10 cellular contexts compared by ENCODE assay signal in the genomic region with DNA sequence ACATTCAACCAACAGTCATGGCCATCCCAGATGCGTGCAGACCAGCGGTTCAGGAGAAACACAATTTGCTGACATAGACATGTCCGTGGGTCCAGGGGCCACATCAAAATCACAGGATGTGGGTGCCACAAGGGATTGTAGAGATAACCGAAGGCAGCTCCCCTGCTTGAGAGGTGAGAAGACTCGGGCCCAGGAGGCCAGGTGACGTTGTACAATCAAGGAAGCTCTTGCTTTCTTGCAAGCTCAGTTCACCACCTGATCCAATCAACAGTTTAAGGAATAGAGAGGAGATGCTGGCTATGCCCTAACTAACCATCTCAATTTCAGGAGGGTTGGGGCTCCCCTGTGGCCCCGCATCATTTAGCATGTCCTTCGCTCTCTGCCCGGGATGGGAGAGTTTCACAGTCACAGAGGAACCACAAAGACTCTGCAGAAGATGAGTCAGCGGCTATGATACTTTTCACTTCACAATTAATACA. TPM values are rescaled to one million over a fixed set of nuclear protein-coding genes. Genes with fewer than 3 reads are reported as not detected.
A peak's percentile ranks its signal among the peaks of the same experiment; 100 is the strongest.
DNase-seq lines count a peak whose midpoint lies in the region; ATAC-seq and TF ChIP-seq lines count a peak whose summit lies in the region.
"Had no signal": no experiment of that assay in that cellular context is flagged by ENCODE, and none has a peak within 500 bp of the region (broad histone marks: within the 10 kb centered on the region; RNA-seq: fewer than 3 reads in every experiment).

No MANE protein-coding gene starts in this region.

- H3K36me3 ChIP-seq in vagina: no peaks in the 10 kb centered on the region

- H3K4me3 ChIP-seq in vagina: no peak overlapping the region

- no peak overlapping the region for H3K27ac ChIP-seq in vagina

- no peaks in the 10 kb centered on the region for H3K27me3 ChIP-seq in vagina

- intact Hi-C loops in activated CD4-positive, alpha-beta T cell treated with anti-CD3 and anti-CD28 coated beads, Interleukin-2, amount 10 ng/mL, durations not matched to agents 24 days and 14 days (cut with micrococcal nuclease): loop anchor here (1.0 kb wide), 1 partner anchor 8 kb away; no protein-coding TSS in a partner anchor
- intact Hi-C loops in vagina (cut with DNase I): no loop called here

- peaks cover 94% of the 10 kb centered on the region for H3K36me3 Mint-ChIP-seq in activated CD4-positive, alpha-beta T cell treated with anti-CD3 and anti-CD28 coated beads, Interleukin-2, amount 10 ng/mL, durations not matched to agents 24 days and 14 days (ENCODE audit: low read depth)
- peaks cover 23% of the 10 kb centered on the region for H3K36me3 Mint-ChIP-seq in natural killer cell treated with Interleukin-12 subunit alpha and Interleukin-12 subunit beta and Interleukin-15 and Interleukin-18, amount 100 ng/mL, for 72 hours
- peaks cover 4% of the 10 kb centered on the region for H3K36me3 Mint-ChIP-seq in chondrocyte (ENCODE audit: low read depth)

- peak overlapping the region; percentile 92 for H3K27ac Mint-ChIP-seq in activated CD4-positive, alpha-beta T cell treated with anti-CD3 and anti-CD28 coated beads, Interleukin-2, amount 10 ng/mL, durations not matched to agents 24 days and 14 days
- H3K27ac Mint-ChIP-seq in natural killer cell treated with Interleukin-12 subunit alpha and Interleukin-12 subunit beta and Interleukin-15 and Interleukin-18, amount 100 ng/mL, for 72 hours: peak overlapping the region; percentile 74 to 78
- no peak overlapping the region for H3K27ac Mint-ChIP-seq in chondrocyte (ENCODE audit: unreplicated experiment)

- TF ChIP-seq POLR2A in vagina (IDR thresholded peaks at IDR 0.05): no peak

- DNase-seq in activated CD4-positive, alpha-beta T cell treated with anti-CD3 and anti-CD28 coated beads, Interleukin-2, amount 10 ng/mL, durations not matched to agents 24 days and 14 days: peak; percentile 88
- no peak for DNase-seq in natural killer cell treated with Interleukin-12 subunit alpha and Interleukin-12 subunit beta and Interleukin-15 and Interleukin-18, amount 100 ng/mL, for 72 hours (ENCODE audit: low spot score)
- no peak for DNase-seq in LoVo (ENCODE audit: low spot score)
- no peak for DNase-seq in vagina (ENCODE audit: extremely low spot score in 2 of 2)
- DNase-seq in chondrocyte (ENCODE audit: low spot score): no peak
- DNase-seq in hippocampal formation (lab: John Stamatoyannopoulos, UW): no peak
- DNase-seq: kidney glomerular epithelial cell had no signal

- peaks cover 12% of the 10 kb centered on the region for H3K9me3 Mint-ChIP-seq in activated CD4-positive, alpha-beta T cell treated with anti-CD3 and anti-CD28 coated beads, Interleukin-2, amount 10 ng/mL, durations not matched to agents 24 days and 14 days
- no peaks in the 10 kb centered on the region for H3K9me3 Mint-ChIP-seq in natural killer cell treated with Interleukin-12 subunit alpha and Interleukin-12 subunit beta and Interleukin-15 and Interleukin-18, amount 100 ng/mL, for 72 hours
- peaks cover 17% of the 10 kb centered on the region for H3K9me3 Mint-ChIP-seq in chondrocyte (ENCODE audit: low read depth)

- ATAC-seq in GM18870 (IDR thresholded peaks at IDR 0.05; ENCODE audit: unreplicated experiment): peak; percentile 62
- peak; percentile 53 for ATAC-seq in HG02798 (IDR thresholded peaks at IDR 0.05; ENCODE audit: poor library complexity, unreplicated experiment)
- ATAC-seq in natural killer cell treated with Interleukin-12 subunit alpha and Interleukin-12 subunit beta and Interleukin-15 and Interleukin-18, amount 100 ng/mL, for 72 hours: peak; percentile 66 to 68

- no peaks in the 10 kb centered on the region for H3K27me3 Mint-ChIP-seq in activated CD4-positive, alpha-beta T cell treated with anti-CD3 and anti-CD28 coated beads, Interleukin-2, amount 10 ng/mL, durations not matched to agents 24 days and 14 days
- peaks cover 19 to 35% of the 10 kb centered on the region in 2 donors for H3K27me3 Mint-ChIP-seq in natural killer cell treated with Interleukin-12 subunit alpha and Interleukin-12 subunit beta and Interleukin-15 and Interleukin-18, amount 100 ng/mL, for 72 hours
- H3K27me3 Mint-ChIP-seq in chondrocyte (ENCODE audit: low read depth): peaks cover 53% of the 10 kb centered on the region

- peak overlapping the region; percentile 79 for H3K4me3 Mint-ChIP-seq in activated CD4-positive, alpha-beta T cell treated with anti-CD3 and anti-CD28 coated beads, Interleukin-2, amount 10 ng/mL, durations not matched to agents 24 days and 14 days
- H3K4me3 Mint-ChIP-seq in natural killer cell treated with Interleukin-12 subunit alpha and Interleukin-12 subunit beta and Interleukin-15 and Interleukin-18, amount 100 ng/mL, for 72 hours: peak overlapping the region; percentile 85
- H3K4me3 Mint-ChIP-seq in chondrocyte (ENCODE audit: unreplicated experiment): no peak overlapping the region

- no peaks in the 10 kb centered on the region for H3K9me3 ChIP-seq in vagina

- TF ChIP-seq CTCF in vagina (IDR thresholded peaks at IDR 0.05): no peak
- no peak for TF ChIP-seq CTCF in chondrocyte (IDR thresholded peaks at IDR 0.05)

- peaks cover 79% of the 10 kb centered on the region for H3K4me1 Mint-ChIP-seq in activated CD4-positive, alpha-beta T cell treated with anti-CD3 and anti-CD28 coated beads, Interleukin-2, amount 10 ng/mL, durations not matched to agents 24 days and 14 days
- peaks cover 67 to 87% of the 10 kb centered on the region in 2 donors for H3K4me1 Mint-ChIP-seq in natural killer cell treated with Interleukin-12 subunit alpha and Interleukin-12 subunit beta and Interleukin-15 and Interleukin-18, amount 100 ng/mL, for 72 hours (ENCODE audit: low read depth in 2 of 2)
- no peaks in the 10 kb centered on the region for H3K4me1 Mint-ChIP-seq in chondrocyte (ENCODE audit: low read depth)

- H3K4me1 ChIP-seq in vagina: no peaks in the 10 kb centered on the region

RNA-seq across cellular contexts. Expression of a gene that starts 19.5 kb away (rescaled TPM):
- total RNA-seq in activated CD4-positive, alpha-beta T cell treated with anti-CD3 and anti-CD28 coated beads, Interleukin-2, amount 10 ng/mL, durations not matched to agents 24 days and 14 days: 61.4 and 65.7 TPM in 2 replicates
- total RNA-seq in natural killer cell treated with Interleukin-12 subunit alpha and Interleukin-12 subunit beta and Interleukin-15 and Interleukin-18, amount 100 ng/mL, for 72 hours: 1 to 10 TPM; 1.7 to 9.2 TPM
- total RNA-seq in vagina: 6.4 TPM
- not detected in 3 replicates for total RNA-seq in chondrocyte
- total RNA-seq: renal cortical epithelial cell had no signal

RNA-seq across cellular contexts. Expression of a gene that starts 27.4 kb away (rescaled TPM):
- 56.9 and 58.7 TPM in 2 replicates for total RNA-seq in activated CD4-positive, alpha-beta T cell treated with anti-CD3 and anti-CD28 coated beads, Interleukin-2, amount 10 ng/mL, durations not matched to agents 24 days and 14 days
- total RNA-seq in natural killer cell treated with Interleukin-12 subunit alpha and Interleukin-12 subunit beta and Interleukin-15 and Interleukin-18, amount 100 ng/mL, for 72 hours: 1 to 10 TPM in 1 of 2 donors, under 1 TPM in 1; 0.19 to 8.4 TPM
- total RNA-seq in vagina (0.25 TPM), chondrocyte (0.22 TPM in 1 of 3 replicates, not detected in the others)

RNA-seq across cellular contexts. Expression of a gene that starts 56.9 kb away (rescaled TPM):
- not detected in 2 replicates for total RNA-seq in activated CD4-positive, alpha-beta T cell treated with anti-CD3 and anti-CD28 coated beads, Interleukin-2, amount 10 ng/mL, durations not matched to agents 24 days and 14 days
- total RNA-seq in natural killer cell treated with Interleukin-12 subunit alpha and Interleukin-12 subunit beta and Interleukin-15 and Interleukin-18, amount 100 ng/mL, for 72 hours: not detected
- total RNA-seq in vagina: not detected
- total RNA-seq in chondrocyte: not detected in 3 replicates
- total RNA-seq: renal cortical epithelial cell had no signal
